Comparison of ENCODE assay signal across 1 cellular context in the genomic region with DNA sequence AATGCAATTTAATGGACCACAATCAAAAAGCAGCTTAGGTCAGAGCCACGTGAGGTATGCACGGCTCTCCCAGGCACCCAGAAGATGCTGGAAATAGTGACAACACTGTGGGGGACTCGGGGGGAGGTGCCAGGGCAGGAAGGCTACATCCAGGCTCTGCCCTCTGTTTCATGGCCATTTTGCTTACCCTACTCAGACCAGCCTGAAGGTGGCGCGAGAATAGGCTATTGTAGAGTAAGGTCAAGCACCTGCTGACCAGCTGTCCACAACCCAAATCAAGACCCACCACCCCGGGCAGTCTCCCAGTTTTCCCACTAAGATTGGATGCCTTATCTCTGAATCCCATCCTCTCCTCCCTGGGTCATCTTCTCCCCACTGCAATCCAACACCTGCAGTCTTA.
TF ChIP-seq lines count a peak whose summit lies in the region.

No MANE protein-coding gene starts in this region.

TF ChIP-seq in H1, 55 proteins besides CTCF, POLR2A, EP300 and RAD21:
- TF ChIP-seq, protein P1, sequence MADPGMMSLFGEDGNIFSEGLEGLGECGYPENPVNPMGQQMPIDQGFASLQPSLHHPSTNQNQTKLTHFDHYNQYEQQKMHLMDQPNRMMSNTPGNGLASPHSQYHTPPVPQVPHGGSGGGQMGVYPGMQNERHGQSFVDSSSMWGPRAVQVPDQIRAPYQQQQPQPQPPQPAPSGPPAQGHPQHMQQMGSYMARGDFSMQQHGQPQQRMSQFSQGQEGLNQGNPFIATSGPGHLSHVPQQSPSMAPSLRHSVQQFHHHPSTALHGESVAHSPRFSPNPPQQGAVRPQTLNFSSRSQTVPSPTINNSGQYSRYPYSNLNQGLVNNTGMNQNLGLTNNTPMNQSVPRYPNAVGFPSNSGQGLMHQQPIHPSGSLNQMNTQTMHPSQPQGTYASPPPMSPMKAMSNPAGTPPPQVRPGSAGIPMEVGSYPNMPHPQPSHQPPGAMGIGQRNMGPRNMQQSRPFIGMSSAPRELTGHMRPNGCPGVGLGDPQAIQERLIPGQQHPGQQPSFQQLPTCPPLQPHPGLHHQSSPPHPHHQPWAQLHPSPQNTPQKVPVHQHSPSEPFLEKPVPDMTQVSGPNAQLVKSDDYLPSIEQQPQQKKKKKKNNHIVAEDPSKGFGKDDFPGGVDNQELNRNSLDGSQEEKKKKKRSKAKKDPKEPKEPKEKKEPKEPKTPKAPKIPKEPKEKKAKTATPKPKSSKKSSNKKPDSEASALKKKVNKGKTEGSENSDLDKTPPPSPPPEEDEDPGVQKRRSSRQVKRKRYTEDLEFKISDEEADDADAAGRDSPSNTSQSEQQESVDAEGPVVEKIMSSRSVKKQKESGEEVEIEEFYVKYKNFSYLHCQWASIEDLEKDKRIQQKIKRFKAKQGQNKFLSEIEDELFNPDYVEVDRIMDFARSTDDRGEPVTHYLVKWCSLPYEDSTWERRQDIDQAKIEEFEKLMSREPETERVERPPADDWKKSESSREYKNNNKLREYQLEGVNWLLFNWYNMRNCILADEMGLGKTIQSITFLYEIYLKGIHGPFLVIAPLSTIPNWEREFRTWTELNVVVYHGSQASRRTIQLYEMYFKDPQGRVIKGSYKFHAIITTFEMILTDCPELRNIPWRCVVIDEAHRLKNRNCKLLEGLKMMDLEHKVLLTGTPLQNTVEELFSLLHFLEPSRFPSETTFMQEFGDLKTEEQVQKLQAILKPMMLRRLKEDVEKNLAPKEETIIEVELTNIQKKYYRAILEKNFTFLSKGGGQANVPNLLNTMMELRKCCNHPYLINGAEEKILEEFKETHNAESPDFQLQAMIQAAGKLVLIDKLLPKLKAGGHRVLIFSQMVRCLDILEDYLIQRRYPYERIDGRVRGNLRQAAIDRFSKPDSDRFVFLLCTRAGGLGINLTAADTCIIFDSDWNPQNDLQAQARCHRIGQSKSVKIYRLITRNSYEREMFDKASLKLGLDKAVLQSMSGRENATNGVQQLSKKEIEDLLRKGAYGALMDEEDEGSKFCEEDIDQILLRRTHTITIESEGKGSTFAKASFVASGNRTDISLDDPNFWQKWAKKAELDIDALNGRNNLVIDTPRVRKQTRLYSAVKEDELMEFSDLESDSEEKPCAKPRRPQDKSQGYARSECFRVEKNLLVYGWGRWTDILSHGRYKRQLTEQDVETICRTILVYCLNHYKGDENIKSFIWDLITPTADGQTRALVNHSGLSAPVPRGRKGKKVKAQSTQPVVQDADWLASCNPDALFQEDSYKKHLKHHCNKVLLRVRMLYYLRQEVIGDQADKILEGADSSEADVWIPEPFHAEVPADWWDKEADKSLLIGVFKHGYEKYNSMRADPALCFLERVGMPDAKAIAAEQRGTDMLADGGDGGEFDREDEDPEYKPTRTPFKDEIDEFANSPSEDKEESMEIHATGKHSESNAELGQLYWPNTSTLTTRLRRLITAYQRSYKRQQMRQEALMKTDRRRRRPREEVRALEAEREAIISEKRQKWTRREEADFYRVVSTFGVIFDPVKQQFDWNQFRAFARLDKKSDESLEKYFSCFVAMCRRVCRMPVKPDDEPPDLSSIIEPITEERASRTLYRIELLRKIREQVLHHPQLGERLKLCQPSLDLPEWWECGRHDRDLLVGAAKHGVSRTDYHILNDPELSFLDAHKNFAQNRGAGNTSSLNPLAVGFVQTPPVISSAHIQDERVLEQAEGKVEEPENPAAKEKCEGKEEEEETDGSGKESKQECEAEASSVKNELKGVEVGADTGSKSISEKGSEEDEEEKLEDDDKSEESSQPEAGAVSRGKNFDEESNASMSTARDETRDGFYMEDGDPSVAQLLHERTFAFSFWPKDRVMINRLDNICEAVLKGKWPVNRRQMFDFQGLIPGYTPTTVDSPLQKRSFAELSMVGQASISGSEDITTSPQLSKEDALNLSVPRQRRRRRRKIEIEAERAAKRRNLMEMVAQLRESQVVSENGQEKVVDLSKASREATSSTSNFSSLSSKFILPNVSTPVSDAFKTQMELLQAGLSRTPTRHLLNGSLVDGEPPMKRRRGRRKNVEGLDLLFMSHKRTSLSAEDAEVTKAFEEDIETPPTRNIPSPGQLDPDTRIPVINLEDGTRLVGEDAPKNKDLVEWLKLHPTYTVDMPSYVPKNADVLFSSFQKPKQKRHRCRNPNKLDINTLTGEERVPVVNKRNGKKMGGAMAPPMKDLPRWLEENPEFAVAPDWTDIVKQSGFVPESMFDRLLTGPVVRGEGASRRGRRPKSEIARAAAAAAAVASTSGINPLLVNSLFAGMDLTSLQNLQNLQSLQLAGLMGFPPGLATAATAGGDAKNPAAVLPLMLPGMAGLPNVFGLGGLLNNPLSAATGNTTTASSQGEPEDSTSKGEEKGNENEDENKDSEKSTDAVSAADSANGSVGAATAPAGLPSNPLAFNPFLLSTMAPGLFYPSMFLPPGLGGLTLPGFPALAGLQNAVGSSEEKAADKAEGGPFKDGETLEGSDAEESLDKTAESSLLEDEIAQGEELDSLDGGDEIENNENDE (IDR thresholded peaks at IDR 0.05; ENCODE audit: insufficient replicate concordance, low read length), result no peak
- TF ChIP-seq TCF12 (IDR thresholded peaks at IDR 0.05; ENCODE audit: low read depth, low read length) (peak; percentile 64; the same call in 1 of the 2 replicates), YY1 (IDR thresholded peaks at IDR 0.05; ENCODE audit: low read depth, low read length) (0 out of 2 replicates have a peak, but pooled peaks have one; percentile 73)
- TF ChIP-seq, protein P2, sequence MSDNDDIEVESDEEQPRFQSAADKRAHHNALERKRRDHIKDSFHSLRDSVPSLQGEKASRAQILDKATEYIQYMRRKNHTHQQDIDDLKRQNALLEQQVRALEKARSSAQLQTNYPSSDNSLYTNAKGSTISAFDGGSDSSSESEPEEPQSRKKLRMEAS (IDR thresholded peaks at IDR 0.05), result 0 out of 2 replicates have a peak, but pooled peaks have one; percentile 27
